22 cellular contexts compared by ENCODE assay signal in the genomic region with DNA sequence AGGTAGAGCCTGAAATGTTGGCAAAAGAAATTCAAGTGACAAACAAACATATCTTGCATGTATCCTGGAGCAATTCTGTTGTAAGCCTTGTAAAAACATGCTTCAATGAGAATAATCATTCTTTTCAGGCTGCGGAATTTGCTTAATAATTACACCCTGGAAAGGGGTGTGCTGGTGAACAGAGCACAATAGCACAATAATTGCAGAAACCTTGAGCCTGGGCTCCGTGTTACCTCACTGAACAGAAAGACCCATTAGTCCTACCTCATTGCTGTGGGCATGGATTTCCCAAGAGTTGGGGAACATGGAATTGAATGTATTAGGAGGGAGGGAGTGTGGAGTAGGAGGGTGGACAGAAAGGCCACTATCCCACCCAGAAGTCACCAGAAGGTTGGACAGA.
DNase-seq lines count a peak whose midpoint lies in the region; ATAC-seq and TF ChIP-seq lines count a peak whose summit lies in the region.
"Had no signal": no experiment of that assay in that cellular context is flagged by ENCODE, and none has a peak within 500 bp of the region (broad histone marks: within the 10 kb centered on the region; RNA-seq: fewer than 3 reads in every experiment).

No MANE protein-coding gene starts in this region.

- peaks cover 4% of the 10 kb centered on the region for H3K4me1 ChIP-seq in HAP-1
- peaks cover 13% of the 10 kb centered on the region for H3K4me1 ChIP-seq in CD4-positive, alpha-beta memory T cell (ENCODE audit: insufficient read depth, low read length)

- no peak for ATAC-seq in stimulated activated memory B cell treated with anti-CD40 and anti-IgM and Interleukin-4, amounts not matched to agents 10 μg/mL and 1 μg/mL and 100 μg/mL, for 72 hours
- no peak for ATAC-seq in HG02981 (IDR thresholded peaks at IDR 0.05; ENCODE audit: unreplicated experiment)
- ATAC-seq: Panc1 had no signal

- POLR2A ChIA-PET in CD4-positive, alpha-beta memory T cell (lab: Charles Lee; ENCODE audit: partially characterized antibody) = no interaction called here

- intact Hi-C loops in CD4-positive, alpha-beta memory T cell (cut with micrococcal nuclease) = no loop called here

- H3K27ac Mint-ChIP-seq in immature natural killer cell (peak overlapping the region in 5 of 6 donors; percentile 52 to 88 (median 76)), chondrocyte (ENCODE audit: unreplicated experiment) (no peak overlapping the region)
- peak overlapping the region; percentile 57 for H3K27ac Mint-ChIP-seq in stimulated activated memory B cell treated with anti-CD40 and anti-IgM and Interleukin-4, amounts not matched to agents 10 μg/mL and 1 μg/mL and 100 μg/mL, for 72 hours
- H3K27ac Mint-ChIP-seq in CD4-positive, alpha-beta memory T cell = no peak overlapping the region

- TF ChIP-seq CTCF in VCaP (conservative IDR thresholded peaks at IDR 0.05) (no peak), chondrocyte (IDR thresholded peaks at IDR 0.05) (no peak)

- peaks cover 2 to 11% (median 4%) of the 10 kb centered on the region in 3 donors for H3K27me3 Mint-ChIP-seq in immature natural killer cell (ENCODE audit: low read depth in 3 of 3)
- no peaks in the 10 kb centered on the region for H3K27me3 Mint-ChIP-seq in stimulated activated memory B cell treated with anti-CD40 and anti-IgM and Interleukin-4, amounts not matched to agents 10 μg/mL and 1 μg/mL and 100 μg/mL, for 72 hours
- peaks cover 19% of the 10 kb centered on the region for H3K27me3 Mint-ChIP-seq in chondrocyte (ENCODE audit: low read depth)
- peaks cover 34 to 40% of the 10 kb centered on the region in 2 donors for H3K27me3 Mint-ChIP-seq in CD4-positive, alpha-beta memory T cell

- H3K36me3 Mint-ChIP-seq in immature natural killer cell (no peaks in the 10 kb centered on the region), chondrocyte (ENCODE audit: low read depth) (no peaks in the 10 kb centered on the region)
- H3K36me3 Mint-ChIP-seq in stimulated activated memory B cell treated with anti-CD40 and anti-IgM and Interleukin-4, amounts not matched to agents 10 μg/mL and 1 μg/mL and 100 μg/mL, for 72 hours = no peaks in the 10 kb centered on the region
- no peaks in the 10 kb centered on the region for H3K36me3 Mint-ChIP-seq in CD4-positive, alpha-beta memory T cell
- H3K36me3 Mint-ChIP-seq: CD8-positive, alpha-beta memory T cell had no signal

- H3K9me3 ChIP-seq in HAP-1 = no peaks in the 10 kb centered on the region
- H3K9me3 ChIP-seq in CD4-positive, alpha-beta memory T cell (ENCODE audit: control insufficient read depth in 1 of 2, low read length in 2 of 2) = no peaks in the 10 kb centered on the region

- peak; percentile 57 to 75 for DNase-seq in HAP-1 (ENCODE audit: low spot score in 2 of 2)
- DNase-seq in immature natural killer cell = no peak
- DNase-seq in chondrocyte (ENCODE audit: low spot score) = no peak
- DNase-seq in CD4-positive, alpha-beta memory T cell = no peak
- DNase-seq: CD8-positive, alpha-beta memory T cell; DMS 273 treated with DMSO at 0.1 percent for 48 hours; DMS79; EL; GF-D8; H7; KBM-7; NCI-H1694 treated with DMSO at 0.1 percent for 48 hours; NCI-H2081; NCI-H2227 treated with DMSO at 0.1 percent for 48 hours; NCI-H526 treated with DMSO at 0.1 percent for 48 hours; SHP77 had no signal

- H3K36me3 ChIP-seq in HAP-1 (replicated peaks) = no peaks in the 10 kb centered on the region
- no peaks in the 10 kb centered on the region for H3K36me3 ChIP-seq in CD4-positive, alpha-beta memory T cell (ENCODE audit: insufficient read depth, low read length)

- H3K9me3 Mint-ChIP-seq in immature natural killer cell (peaks cover 0 to 1% (median 0%) of the 10 kb centered on the region in 6 donors), chondrocyte (ENCODE audit: low read depth) (no peaks in the 10 kb centered on the region)
- peaks cover 3% of the 10 kb centered on the region for H3K9me3 Mint-ChIP-seq in stimulated activated memory B cell treated with anti-CD40 and anti-IgM and Interleukin-4, amounts not matched to agents 10 μg/mL and 1 μg/mL and 100 μg/mL, for 72 hours
- peaks cover 0 to 1% (median 0%) of the 10 kb centered on the region in 8 donors for H3K9me3 Mint-ChIP-seq in CD4-positive, alpha-beta memory T cell
- H3K9me3 Mint-ChIP-seq: CD8-positive, alpha-beta memory T cell had no signal

- H3K27ac ChIP-seq in VCaP = peak overlapping the region; percentile 93
- no peak overlapping the region for H3K27ac ChIP-seq in CD4-positive, alpha-beta memory T cell (ENCODE audit: low read depth, low read length)
- H3K27ac ChIP-seq: C4-2B, RWPE1 had no signal

- H3K4me3 ChIP-seq in HAP-1 = no peak overlapping the region
- H3K4me3 ChIP-seq in CD4-positive, alpha-beta memory T cell (ENCODE audit: low read length in 2 of 2) = no peak overlapping the region

- peaks cover 73 to 81% of the 10 kb centered on the region in 2 donors for H3K4me1 Mint-ChIP-seq in immature natural killer cell
- H3K4me1 Mint-ChIP-seq in stimulated activated memory B cell treated with anti-CD40 and anti-IgM and Interleukin-4, amounts not matched to agents 10 μg/mL and 1 μg/mL and 100 μg/mL, for 72 hours = peaks cover 72% of the 10 kb centered on the region
- peaks cover 6% of the 10 kb centered on the region for H3K4me1 Mint-ChIP-seq in chondrocyte (ENCODE audit: low read depth)
- H3K4me1 Mint-ChIP-seq in CD4-positive, alpha-beta memory T cell = peaks cover 12 to 17% (median 15%) of the 10 kb centered on the region in 4 donors

- CTCF ChIA-PET in CD4-positive, alpha-beta memory T cell (lab: Charles Lee; ENCODE audit: partially characterized antibody) = interaction anchor here (1.3 kb wide), 1 partner anchor 32 kb away, joined by 3 read pairs; no protein-coding TSS in a partner anchor

- H3K27me3 ChIP-seq in HAP-1 (ENCODE audit: low read depth) = no peaks in the 10 kb centered on the region
- peaks cover 6% of the 10 kb centered on the region for H3K27me3 ChIP-seq in CD4-positive, alpha-beta memory T cell (ENCODE audit: insufficient read depth, low read length)

- in situ Hi-C loops in HAP-1 (cut with MboI; ENCODE audit: low sequenced_read_pairs) = no loop called here

- no peak overlapping the region for H3K4me3 Mint-ChIP-seq in immature natural killer cell
- H3K4me3 Mint-ChIP-seq in stimulated activated memory B cell treated with anti-CD40 and anti-IgM and Interleukin-4, amounts not matched to agents 10 μg/mL and 1 μg/mL and 100 μg/mL, for 72 hours = no peak overlapping the region
- H3K4me3 Mint-ChIP-seq in chondrocyte (ENCODE audit: unreplicated experiment) = no peak overlapping the region
- H3K4me3 Mint-ChIP-seq in CD4-positive, alpha-beta memory T cell = no peak overlapping the region

Comparison
In these comparisons a context has a peak if more than half of its experiments do, and no peak if none do; other contexts are left out.
1. DNase-seq: peak in HAP-1 (2 of 2); none in immature natural killer cell (0 of 3), chondrocyte (single experiment) and CD4-positive, alpha-beta memory T cell (0 of 5).
2. H3K27ac Mint-ChIP-seq: peak in immature natural killer cell (5 of 6) and stimulated activated memory B cell treated with anti-CD40 and anti-IgM and Interleukin-4, amounts not matched to agents 10 μg/mL and 1 μg/mL and 100 μg/mL, for 72 hours (single experiment); none in chondrocyte (single experiment) and CD4-positive, alpha-beta memory T cell (0 of 7).